ENCODE assay signal across 16 cellular contexts in genomic region chr7:37977243-37977642, GRCh38. TPM values are rescaled to one million over a fixed set of nuclear protein-coding genes. Genes with fewer than 3 reads are reported as not detected.
DNase-seq lines count a peak whose midpoint lies in the region; ATAC-seq and TF ChIP-seq lines count a peak whose summit lies in the region.
"Had no signal": no experiment of that assay in that cellular context is flagged by ENCODE, and none has a peak within 500 bp of the region (broad histone marks: within the 10 kb centered on the region; RNA-seq: fewer than 3 reads in every experiment).

No MANE protein-coding gene starts in this region.

- no peak overlapping the region for H3K27ac Mint-ChIP-seq in naive thymus-derived CD8-positive, alpha-beta T cell
- H3K27ac Mint-ChIP-seq: activated CD4-positive, alpha-beta T cell treated with anti-CD3 and anti-CD28 coated beads, Interleukin-2, amount 10 ng/mL, durations not matched to agents 24 days and 14 days; activated naive CD8-positive, alpha-beta T cell; activated T-helper 17 cell treated with anti-CD3 and anti-CD28 coated beads, Interleukin-2, amount 50 U/mL, for 72 hours had no signal

- H4K20me1 ChIP-seq in osteoblast (ENCODE audit: insufficient read depth, low read length): no peaks in the 10 kb centered on the region

- ATAC-seq in naive thymus-derived CD8-positive, alpha-beta T cell: no peak
- ATAC-seq: activated T-helper 17 cell treated with anti-CD3 and anti-CD28 coated beads, Interleukin-2, amount 50 U/mL, for 72 hours had no signal

- no peak overlapping the region for H3K27ac ChIP-seq in osteoblast (ENCODE audit: low read depth, low read length)
- H3K27ac ChIP-seq: C4-2B, coronary artery, RWPE1 had no signal

- H3K4me2 ChIP-seq in osteoblast (ENCODE audit: insufficient read depth, low read length): no peak overlapping the region

- peak; percentile 22 for DNase-seq in GDM1 (lab: John Stamatoyannopoulos, UW)
- DNase-seq in M059J (ENCODE audit: low read depth): peak; percentile 46
- no peak for DNase-seq in adipocyte (ENCODE audit: low read depth)
- no peak for DNase-seq in osteoblast (ENCODE audit: insufficient read length, low spot score, missing footprints)
- DNase-seq in mucosa of gallbladder (ENCODE audit: low spot score): no peak
- no peak for DNase-seq in GM03348 (ENCODE audit: low spot score)
- no peak for DNase-seq in NCI-H2107 (lab: John Stamatoyannopoulos, UW)
- no peak for DNase-seq in naive thymus-derived CD8-positive, alpha-beta T cell
- DNase-seq: activated CD4-positive, alpha-beta T cell treated with anti-CD3 and anti-CD28 coated beads, Interleukin-2, amount 10 ng/mL, durations not matched to agents 24 days and 14 days; NCI-H2081; NCI-H510A had no signal

- no peaks in the 10 kb centered on the region for H3K4me1 Mint-ChIP-seq in naive thymus-derived CD8-positive, alpha-beta T cell
- H3K4me1 Mint-ChIP-seq: activated CD4-positive, alpha-beta T cell treated with anti-CD3 and anti-CD28 coated beads, Interleukin-2, amount 10 ng/mL, durations not matched to agents 24 days and 14 days; activated T-helper 17 cell treated with anti-CD3 and anti-CD28 coated beads, Interleukin-2, amount 50 U/mL, for 72 hours had no signal

- H3K4me3 Mint-ChIP-seq in naive thymus-derived CD8-positive, alpha-beta T cell: no peak overlapping the region
- H3K4me3 Mint-ChIP-seq: activated CD4-positive, alpha-beta T cell treated with anti-CD3 and anti-CD28 coated beads, Interleukin-2, amount 10 ng/mL, durations not matched to agents 24 days and 14 days; activated naive CD8-positive, alpha-beta T cell; activated T-helper 17 cell treated with anti-CD3 and anti-CD28 coated beads, Interleukin-2, amount 50 U/mL, for 72 hours had no signal

- no peaks in the 10 kb centered on the region for H3K79me2 ChIP-seq in osteoblast (ENCODE audit: insufficient read depth, low read length)

- no peak for TF ChIP-seq CTCF in osteoblast (IDR thresholded peaks at IDR 0.05; ENCODE audit: extremely low read depth, low read depth, low read length)

- peak overlapping the region; percentile 14 for H2AFZ ChIP-seq in osteoblast (ENCODE audit: low read length)

- no peaks in the 10 kb centered on the region for H3K9me3 ChIP-seq in adipocyte (ENCODE audit: control insufficient read depth, low read length)
- no peaks in the 10 kb centered on the region for H3K9me3 ChIP-seq in osteoblast (ENCODE audit: low read depth, low read length)

- POLR2A ChIA-PET in naive thymus-derived CD8-positive, alpha-beta T cell (lab: Charles Lee): no interaction called here

- peak overlapping the region; percentile 26 for H3K9ac ChIP-seq in adipocyte (ENCODE audit: low read length)

- no peak overlapping the region for H3K4me3 ChIP-seq in adipocyte (ENCODE audit: low read length)
- H3K4me3 ChIP-seq in osteoblast (ENCODE audit: insufficient read depth, low read length): no peak overlapping the region
- H3K4me3 ChIP-seq: coronary artery had no signal

- H3K36me3 Mint-ChIP-seq in naive thymus-derived CD8-positive, alpha-beta T cell: no peaks in the 10 kb centered on the region
- H3K36me3 Mint-ChIP-seq: activated naive CD8-positive, alpha-beta T cell had no signal

- no peaks in the 10 kb centered on the region for H3K27me3 ChIP-seq in adipocyte (replicated peaks; ENCODE audit: control insufficient read depth, insufficient read depth, low read length)
- H3K27me3 ChIP-seq in osteoblast (ENCODE audit: insufficient read depth, low read length): no peaks in the 10 kb centered on the region

- no peaks in the 10 kb centered on the region for H3K9me3 Mint-ChIP-seq in naive thymus-derived CD8-positive, alpha-beta T cell
- H3K9me3 Mint-ChIP-seq: activated CD4-positive, alpha-beta T cell treated with anti-CD3 and anti-CD28 coated beads, Interleukin-2, amount 10 ng/mL, durations not matched to agents 24 days and 14 days had no signal

- H3K4me1 ChIP-seq in adipocyte (ENCODE audit: control insufficient read depth, insufficient read depth, low read length) (peaks cover 32% of the 10 kb centered on the region), osteoblast (ENCODE audit: insufficient read depth, low read length) (peaks cover 10% of the 10 kb centered on the region)

- H3K27me3 Mint-ChIP-seq in naive thymus-derived CD8-positive, alpha-beta T cell: peaks cover 0 to 6% (median 5%) of the 10 kb centered on the region in 5 donors

- H3K36me3 ChIP-seq in adipocyte (ENCODE audit: control insufficient read depth, insufficient read depth, low read length, severe bottlenecking) (no peaks in the 10 kb centered on the region), osteoblast (ENCODE audit: insufficient read depth, low read length) (no peaks in the 10 kb centered on the region)

RNA-seq across cellular contexts. Expression of gene EPDR1, which starts 56.8 kb away (rescaled TPM):
- 66.3 and 73.0 TPM in 2 replicates for total RNA-seq in M059J (2014; rRNA removed; shearing (Covaris generic))
- total RNA-seq in osteoblast (99.3 and 123 TPM in 2 replicates), mucosa of gallbladder (23.2 TPM)
- total RNA-seq in naive thymus-derived CD8-positive, alpha-beta T cell: under 1 TPM; 0.71 to 0.75 TPM
- polyA plus RNA-seq in naive thymus-derived CD8-positive, alpha-beta T cell: 1 to 10 TPM; 1.6 to 3.9 (median 2.2) TPM

Comparison
In these comparisons a context has a peak if more than half of its experiments do, and no peak if none do; other contexts are left out.
1. DNase-seq: peak in GDM1 (single experiment) and M059J (single experiment); none in adipocyte (single experiment), osteoblast (single experiment), mucosa of gallbladder (single experiment), GM03348 (single experiment), NCI-H2107 (single experiment) and naive thymus-derived CD8-positive, alpha-beta T cell (0 of 10).
2. RNA of gene EPDR1, which starts 56.8 kb away (total RNA-seq): 99.3 to 123 TPM in osteoblast, 66.3 to 73.0 TPM in M059J and 23.2 TPM in mucosa of gallbladder (single experiment); 0.71 to 0.75 TPM in naive thymus-derived CD8-positive, alpha-beta T cell; every median in the first group is over 10 times any median in the second.